ENCODE assay signal across 32 cellular contexts in the genomic region with DNA sequence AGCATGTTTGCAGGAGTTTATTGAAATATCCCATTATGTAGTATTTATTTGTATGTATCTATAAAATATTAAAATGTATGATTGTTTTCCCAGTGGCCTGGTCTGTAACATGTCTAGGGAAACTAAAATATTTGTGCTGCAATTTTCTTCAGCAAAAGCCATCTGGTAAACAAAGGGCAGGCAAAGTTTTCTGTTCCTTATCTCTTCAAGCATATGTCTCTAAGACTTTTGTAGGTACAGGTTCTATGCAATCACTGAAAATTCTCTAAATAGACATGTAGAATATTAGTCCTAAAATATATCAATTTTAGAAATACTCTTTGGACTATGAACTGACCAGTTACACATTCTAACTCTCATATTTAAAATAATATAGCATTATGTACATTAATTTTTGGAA.
"Had no signal": no experiment of that assay in that cellular context is flagged by ENCODE, and none has a peak within 500 bp of the region (broad histone marks: within the 10 kb centered on the region; RNA-seq: fewer than 3 reads in every experiment).

No MANE protein-coding gene starts in this region.

- ATAC-seq: naive thymus-derived CD8-positive, alpha-beta T cell; natural killer cell treated with Interleukin-12 subunit alpha and Interleukin-12 subunit beta and Interleukin-15 and Interleukin-18, amount 100 ng/mL, for 72 hours; psoas muscle; right cardiac atrium; sciatic nerve; stimulated activated memory B cell treated with anti-CD40 and anti-IgM and Interleukin-4, amounts not matched to agents 10 μg/mL and 1 μg/mL and 100 μg/mL, for 72 hours; stimulated activated naive CD8-positive, alpha-beta T cell treated with anti-CD3 and anti-CD28 coated beads, Interleukin-15, amount 100 ng/mL, for 72 hours; stimulated activated naive CD8-positive, alpha-beta T cell treated with anti-CD3 and anti-CD28 coated beads, Interleukin-15, Interleukin-2, amounts not matched to agents 100 U/mL and 50 U/mL, for 24 hours; upper lobe of right lung had no signal

- H3K4me3 Mint-ChIP-seq: naive thymus-derived CD8-positive, alpha-beta T cell; natural killer cell treated with Interleukin-12 subunit alpha and Interleukin-12 subunit beta and Interleukin-15 and Interleukin-18, amount 100 ng/mL, for 72 hours; nephron progenitor cell; neural crest cell; stimulated activated memory B cell treated with anti-CD40 and anti-IgM and Interleukin-4, amounts not matched to agents 10 μg/mL and 1 μg/mL and 100 μg/mL, for 72 hours; stimulated activated naive CD8-positive, alpha-beta T cell treated with anti-CD3 and anti-CD28 coated beads, Interleukin-15, amount 100 ng/mL, for 72 hours; type B pancreatic cell had no signal

- H3K27ac Mint-ChIP-seq: naive thymus-derived CD8-positive, alpha-beta T cell; natural killer cell treated with Interleukin-12 subunit alpha and Interleukin-12 subunit beta and Interleukin-15 and Interleukin-18, amount 100 ng/mL, for 72 hours; nephron progenitor cell; progenitor cell of endocrine pancreas; stimulated activated memory B cell treated with anti-CD40 and anti-IgM and Interleukin-4, amounts not matched to agents 10 μg/mL and 1 μg/mL and 100 μg/mL, for 72 hours; stimulated activated naive CD8-positive, alpha-beta T cell treated with anti-CD3 and anti-CD28 coated beads, Interleukin-15, amount 100 ng/mL, for 72 hours; type B pancreatic cell had no signal

- H3K36me3 Mint-ChIP-seq: naive thymus-derived CD8-positive, alpha-beta T cell; natural killer cell treated with Interleukin-12 subunit alpha and Interleukin-12 subunit beta and Interleukin-15 and Interleukin-18, amount 100 ng/mL, for 72 hours; stimulated activated memory B cell treated with anti-CD40 and anti-IgM and Interleukin-4, amounts not matched to agents 10 μg/mL and 1 μg/mL and 100 μg/mL, for 72 hours; type B pancreatic cell had no signal

- H3K9me3 Mint-ChIP-seq: nephron progenitor cell; neural crest cell; stimulated activated memory B cell treated with anti-CD40 and anti-IgM and Interleukin-4, amounts not matched to agents 10 μg/mL and 1 μg/mL and 100 μg/mL, for 72 hours; type B pancreatic cell had no signal

- H3K27me3 Mint-ChIP-seq: naive thymus-derived CD8-positive, alpha-beta T cell; natural killer cell treated with Interleukin-12 subunit alpha and Interleukin-12 subunit beta and Interleukin-15 and Interleukin-18, amount 100 ng/mL, for 72 hours; progenitor cell of endocrine pancreas; stimulated activated memory B cell treated with anti-CD40 and anti-IgM and Interleukin-4, amounts not matched to agents 10 μg/mL and 1 μg/mL and 100 μg/mL, for 72 hours; stimulated activated naive CD8-positive, alpha-beta T cell treated with anti-CD3 and anti-CD28 coated beads, Interleukin-15, amount 100 ng/mL, for 72 hours; type B pancreatic cell had no signal

- H3K4me1 ChIP-seq: parathyroid adenoma, psoas muscle, spleen, suprapubic skin, testis, tibial artery, transverse colon, upper lobe of right lung, uterus had no signal

- H3K4me1 Mint-ChIP-seq: naive thymus-derived CD8-positive, alpha-beta T cell; nephron progenitor cell; stimulated activated memory B cell treated with anti-CD40 and anti-IgM and Interleukin-4, amounts not matched to agents 10 μg/mL and 1 μg/mL and 100 μg/mL, for 72 hours; stimulated activated naive CD8-positive, alpha-beta T cell treated with anti-CD3 and anti-CD28 coated beads, Interleukin-15, amount 100 ng/mL, for 72 hours had no signal

- H3K9me3 ChIP-seq: neutrophil, psoas muscle, suprapubic skin, testis, tibial artery, transverse colon, upper lobe of right lung, uterus had no signal

- H3K27me3 ChIP-seq: neutrophil, spleen, suprapubic skin, testis, tibial artery, transverse colon, upper lobe of right lung had no signal

- H3K36me3 ChIP-seq: neutrophil, spleen, suprapubic skin, tibial artery, transverse colon, upper lobe of right lung, uterus had no signal

- H3K27ac ChIP-seq: neutrophil, parathyroid adenoma, psoas muscle, skin epidermis, spleen, suprapubic skin, testis, tibial artery, transverse colon, upper lobe of right lung, uterus had no signal

- DNase-seq: naive thymus-derived CD8-positive, alpha-beta T cell; nephron progenitor cell; nucleus accumbens; posterior cingulate gyrus; psoas muscle; right cardiac atrium; spleen; stimulated activated CD4-positive, alpha-beta T cell treated with anti-CD3 and anti-CD28 coated beads, Interleukin-12 subunit alpha, Interleukin-12 subunit beta, amount 100 ng/mL, for 4 hours; stimulated activated CD4-positive, alpha-beta T cell treated with anti-CD3 and anti-CD28 coated beads, Interleukin-1b, Interleukin-23, amount 100 ng/mL, for 48 hours; stimulated activated CD4-positive, alpha-beta T cell treated with anti-CD3 and anti-CD28 coated beads, Interleukin-4, amount 100 ng/mL, for 1 hour; stimulated activated CD4-positive, alpha-beta T cell treated with anti-CD3 and anti-CD28 coated beads, Interleukin-4, amount 100 ng/mL, for 4 hours; stimulated activated CD8-positive, alpha-beta memory T cell treated with anti-CD3 and anti-CD28 coated beads, Interleukin-4, amount 100 ng/mL, for 48 hours; stimulated activated naive CD4-positive, alpha-beta T cell; stimulated activated naive CD8-positive, alpha-beta T cell treated with anti-CD3 and anti-CD28 coated beads, Interleukin-15, amount 100 ng/mL, for 72 hours; stimulated activated naive CD8-positive, alpha-beta T cell treated with anti-CD3 and anti-CD28 coated beads, Interleukin-15, Interleukin-2, amounts not matched to agents 100 U/mL and 50 U/mL, for 24 hours; substantia nigra; testis; tibial artery; transverse colon; upper lobe of right lung; uterus had no signal

- H3K4me3 ChIP-seq: psoas muscle, skin epidermis, smooth muscle cell, spleen, suprapubic skin, testis, tibial artery, transverse colon, upper lobe of right lung, uterus had no signal
